In the genomic region with DNA sequence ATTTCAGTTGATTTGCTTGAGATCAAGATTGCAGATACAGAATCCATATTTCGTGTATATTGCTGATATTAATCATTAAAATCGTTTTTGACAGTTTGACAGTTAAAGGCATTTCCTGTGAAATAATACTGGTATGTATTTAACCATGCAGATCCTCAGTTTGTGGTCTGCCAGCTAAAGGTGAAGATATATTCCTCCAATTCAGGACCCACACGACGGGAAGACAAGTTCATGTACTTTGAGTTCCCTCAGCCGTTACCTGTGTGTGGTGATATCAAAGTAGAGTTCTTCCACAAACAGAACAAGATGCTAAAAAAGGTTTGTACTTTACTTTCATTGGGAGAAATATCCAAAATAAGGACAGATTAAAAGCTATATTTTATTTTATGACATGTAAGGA, we compare ENCODE assay signal across 28 cellular contexts.
DNase-seq lines count a peak whose midpoint lies in the region; ATAC-seq, FAIRE-seq and TF ChIP-seq lines count a peak whose summit lies in the region.
"Had no signal": no experiment of that assay in that cellular context is flagged by ENCODE, and none has a peak within 500 bp of the region (broad histone marks: within the 10 kb centered on the region; RNA-seq: fewer than 3 reads in every experiment).

No MANE protein-coding gene starts in this region.

- no peak for TF ChIP-seq CTCF in SK-N-SH (IDR thresholded peaks at IDR 0.05)
- TF ChIP-seq CTCF in ascending aorta (IDR thresholded peaks at IDR 0.05): no peak
- TF ChIP-seq CTCF in keratinocyte (optimal IDR thresholded peaks at IDR 0.05 in 1 of 3, IDR thresholded peaks at IDR 0.05 in 1 of 3, conservative IDR thresholded peaks at IDR 0.05 in 1 of 3; ENCODE audit: extremely low read depth in 1 of 3, insufficient read depth in 2 of 3, low read length in 3 of 3): no peak

- H3K36me3 ChIP-seq in SK-N-SH (replicated peaks in 1 of 2; ENCODE audit: control insufficient read depth in 1 of 2, insufficient read depth in 2 of 2, low read length in 1 of 2) (peaks cover 62 to 71% of the 10 kb centered on the region in 2 experiments), ascending aorta (peaks cover 8 to 20% of the 10 kb centered on the region in 2 donors), keratinocyte (ENCODE audit: control insufficient read depth in 2 of 2, extremely low read depth in 1 of 2, insufficient read depth in 2 of 2, low read length in 2 of 2) (peaks cover 0 to 5% of the 10 kb centered on the region in 2 experiments)

- no peak for ATAC-seq in SK-N-SH treated with all-trans-retinoic acid at 6 μM for 48 hours
- no peak for ATAC-seq in HG03097 (IDR thresholded peaks at IDR 0.05; ENCODE audit: low FRiP score, unreplicated experiment)

- no peaks in the 10 kb centered on the region for H3K9me1 ChIP-seq in keratinocyte (ENCODE audit: control insufficient read depth, extremely low read depth, insufficient read depth, low read length)

- dilution Hi-C loops in keratinocyte (cut with MboI; ENCODE audit: extremely low pct_ligation_motif_present, low sequenced_read_pairs): no loop called here

- DNase-seq in SK-N-SH (no peak), HTR-8/SVneo (ENCODE audit: insufficient read length, low spot score) (no peak), ascending aorta (ENCODE audit: low spot score in 2 of 2) (no peak), keratinocyte (ENCODE audit: low read depth, low spot score) (no peak), COR-L47 (lab: John Stamatoyannopoulos, UW) (no peak), AG20443 (ENCODE audit: low spot score) (no peak)
- DNase-seq: CD4-positive, alpha-beta memory T cell; DMS 273 treated with DMSO at 0.1 percent for 48 hours; DMS79 treated with DMSO at 0.1 percent for 48 hours; GOT3; HCEC 1CT; IMR-90; Karpas-422; NCI-H1105; NCI-H1436 treated with DMSO at 0.1 percent for 48 hours; NCI-H1930; NCI-H2107; NCI-H446 treated with DMSO at 0.1 percent for 48 hours; NCI-H526; NCI-H82; Right ventricle myocardium superior; RPMI8226; T-helper 1 cell had no signal

- no peak for TF ChIP-seq EP300 in SK-N-SH (IDR thresholded peaks at IDR 0.05; ENCODE audit: borderline replicate concordance in 1 of 2, low read depth in 1 of 2, low read length in 1 of 2)

- intact Hi-C loops in ascending aorta (cut with DNase I): no loop called here

- no peak overlapping the region for H3K4me2 ChIP-seq in SK-N-SH
- no peak overlapping the region for H3K4me2 ChIP-seq in keratinocyte (ENCODE audit: control insufficient read depth, extremely low read depth, insufficient read depth, low read depth, low read length)
- H3K4me2 ChIP-seq: BLaER1 treated with 17β-estradiol and CSF1 and Interleukin-3, amounts not matched to agents 10 nM and 100 nM had no signal

- H3K27ac ChIP-seq in SK-N-SH (ENCODE audit: low read depth in 2 of 2, low read length in 1 of 2) (no peak overlapping the region; a peak in 1 of 4 replicates), ascending aorta (peak overlapping the region; percentile 19 to 32), keratinocyte (ENCODE audit: control insufficient read depth, insufficient read depth, low read length) (no peak overlapping the region)
- H3K27ac ChIP-seq: 22Rv1; BLaER1 treated with 17β-estradiol and CSF1 and Interleukin-3, amounts not matched to agents 10 nM and 100 nM; SJSA1 had no signal

- H3K4me3 ChIP-seq in SK-N-SH (ENCODE audit: low read depth in 2 of 2, low read length in 1 of 2) (no peak overlapping the region), ascending aorta (no peak overlapping the region), keratinocyte (ENCODE audit: control insufficient read depth in 2 of 3, extremely low read depth in 1 of 3, insufficient read depth in 2 of 3, low read depth in 1 of 3, low read length in 3 of 3) (no peak overlapping the region)
- H3K4me3 ChIP-seq: BLaER1 treated with 17β-estradiol and CSF1 and Interleukin-3, amounts not matched to agents 10 nM and 100 nM; SJSA1 had no signal

- H3K4me1 ChIP-seq in SK-N-SH (ENCODE audit: control insufficient read depth in 1 of 2, insufficient read depth in 2 of 2, low read depth in 1 of 2, low read length in 1 of 2) (peaks cover 0 to 8% of the 10 kb centered on the region in 2 experiments; a peak in 2 of 4 replicates), ascending aorta (peaks cover 0 to 23% of the 10 kb centered on the region in 2 donors), keratinocyte (ENCODE audit: control insufficient read depth, extremely low read depth, insufficient read depth, low read length) (no peaks in the 10 kb centered on the region)
- H3K4me1 ChIP-seq: BLaER1 treated with 17β-estradiol and CSF1 and Interleukin-3, amounts not matched to agents 10 nM and 100 nM had no signal

- H3K27me3 ChIP-seq in SK-N-SH (ENCODE audit: insufficient read depth) (no peaks in the 10 kb centered on the region), ascending aorta (no peaks in the 10 kb centered on the region), keratinocyte (ENCODE audit: control insufficient read depth, extremely low read depth, insufficient read depth, low read length) (no peaks in the 10 kb centered on the region)
- H3K27me3 ChIP-seq: BLaER1 treated with 17β-estradiol and CSF1 and Interleukin-3, amounts not matched to agents 10 nM and 100 nM; SJSA1 had no signal

- H3K9ac ChIP-seq in SK-N-SH (no peak overlapping the region), keratinocyte (ENCODE audit: control insufficient read depth, extremely low read depth, insufficient read depth, low read length) (no peak overlapping the region)
- H3K9ac ChIP-seq: BLaER1 treated with 17β-estradiol and CSF1 and Interleukin-3, amounts not matched to agents 10 nM and 100 nM had no signal

- no peak overlapping the region for H2AFZ ChIP-seq in SK-N-SH (ENCODE audit: low read depth)
- H2AFZ ChIP-seq in keratinocyte (ENCODE audit: control insufficient read depth, low read length): no peak overlapping the region

- H3F3A ChIP-seq in SK-N-SH (replicated peaks; ENCODE audit: insufficient read depth): peaks cover 27% of the 10 kb centered on the region

- H3K9me2 ChIP-seq in SK-N-SH: no peaks in the 10 kb centered on the region

- FAIRE-seq in HTR-8/SVneo (lab: Jason Lieb, UNC) (peak; percentile 26), keratinocyte (lab: Jason Lieb, UNC) (peak; percentile 53)

- peaks cover 45% of the 10 kb centered on the region; the same call in 1 of the 2 replicates for H3K79me2 ChIP-seq in SK-N-SH (ENCODE audit: insufficient read depth)
- H3K79me2 ChIP-seq in keratinocyte (ENCODE audit: control insufficient read depth, insufficient read depth, low read length): no peaks in the 10 kb centered on the region

- 72% methylated on average over 5 of the region's 5 CpGs for WGBS in SK-N-SH (ENCODE audit: low lambda C conversion rate)

- POLR2A ChIA-PET in SK-N-SH (lab: Yijun Ruan, JAX): no interaction called here

- H3K9me3 ChIP-seq in SK-N-SH: no peaks in the 10 kb centered on the region
- H3K9me3 ChIP-seq in ascending aorta: no peaks in the 10 kb centered on the region
- H3K9me3 ChIP-seq in keratinocyte (ENCODE audit: control insufficient read depth, low read depth, low read length): no peaks in the 10 kb centered on the region
- H3K9me3 ChIP-seq: BLaER1 treated with 17β-estradiol and CSF1 and Interleukin-3, amounts not matched to agents 10 nM and 100 nM; SJSA1 had no signal

- H4K20me1 ChIP-seq in SK-N-SH (ENCODE audit: insufficient read depth) (peaks cover 6% of the 10 kb centered on the region; the same call in 1 of the 2 replicates), keratinocyte (ENCODE audit: control insufficient read depth, extremely low read depth, insufficient read depth, low read length) (no peaks in the 10 kb centered on the region)

- CTCF ChIA-PET in SK-N-SH (lab: Yijun Ruan, JAX): interaction anchor here (1.0 kb wide), 1 partner anchor 40 kb away, joined by 3 read pairs; no protein-coding TSS in a partner anchor

- TF ChIP-seq RAD21 in SK-N-SH (IDR thresholded peaks at IDR 0.05; ENCODE audit: low read length): no peak

TF ChIP-seq in SK-N-SH, 30 proteins besides CTCF, POLR2A, EP300 and RAD21:
- TF ChIP-seq ELF1 (IDR thresholded peaks at IDR 0.05): no peak
- TF ChIP-seq, protein P1, sequence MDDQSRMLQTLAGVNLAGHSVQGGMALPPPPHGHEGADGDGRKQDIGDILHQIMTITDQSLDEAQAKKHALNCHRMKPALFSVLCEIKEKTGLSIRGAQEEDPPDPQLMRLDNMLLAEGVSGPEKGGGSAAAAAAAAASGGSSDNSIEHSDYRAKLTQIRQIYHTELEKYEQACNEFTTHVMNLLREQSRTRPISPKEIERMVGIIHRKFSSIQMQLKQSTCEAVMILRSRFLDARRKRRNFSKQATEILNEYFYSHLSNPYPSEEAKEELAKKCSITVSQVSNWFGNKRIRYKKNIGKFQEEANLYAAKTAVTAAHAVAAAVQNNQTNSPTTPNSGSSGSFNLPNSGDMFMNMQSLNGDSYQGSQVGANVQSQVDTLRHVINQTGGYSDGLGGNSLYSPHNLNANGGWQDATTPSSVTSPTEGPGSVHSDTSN (IDR thresholded peaks at IDR 0.05): peak; percentile 34; the same call in 1 of the 2 replicates
TF ChIP-seq in SK-N-SH: peak in this region for 1.

TF ChIP-seq in SK-N-SH treated with all-trans-retinoic acid at 6 μM for 48 hours, 23 proteins besides CTCF, POLR2A, EP300 and RAD21 (continues in another document):
- TF ChIP-seq, protein P2, sequence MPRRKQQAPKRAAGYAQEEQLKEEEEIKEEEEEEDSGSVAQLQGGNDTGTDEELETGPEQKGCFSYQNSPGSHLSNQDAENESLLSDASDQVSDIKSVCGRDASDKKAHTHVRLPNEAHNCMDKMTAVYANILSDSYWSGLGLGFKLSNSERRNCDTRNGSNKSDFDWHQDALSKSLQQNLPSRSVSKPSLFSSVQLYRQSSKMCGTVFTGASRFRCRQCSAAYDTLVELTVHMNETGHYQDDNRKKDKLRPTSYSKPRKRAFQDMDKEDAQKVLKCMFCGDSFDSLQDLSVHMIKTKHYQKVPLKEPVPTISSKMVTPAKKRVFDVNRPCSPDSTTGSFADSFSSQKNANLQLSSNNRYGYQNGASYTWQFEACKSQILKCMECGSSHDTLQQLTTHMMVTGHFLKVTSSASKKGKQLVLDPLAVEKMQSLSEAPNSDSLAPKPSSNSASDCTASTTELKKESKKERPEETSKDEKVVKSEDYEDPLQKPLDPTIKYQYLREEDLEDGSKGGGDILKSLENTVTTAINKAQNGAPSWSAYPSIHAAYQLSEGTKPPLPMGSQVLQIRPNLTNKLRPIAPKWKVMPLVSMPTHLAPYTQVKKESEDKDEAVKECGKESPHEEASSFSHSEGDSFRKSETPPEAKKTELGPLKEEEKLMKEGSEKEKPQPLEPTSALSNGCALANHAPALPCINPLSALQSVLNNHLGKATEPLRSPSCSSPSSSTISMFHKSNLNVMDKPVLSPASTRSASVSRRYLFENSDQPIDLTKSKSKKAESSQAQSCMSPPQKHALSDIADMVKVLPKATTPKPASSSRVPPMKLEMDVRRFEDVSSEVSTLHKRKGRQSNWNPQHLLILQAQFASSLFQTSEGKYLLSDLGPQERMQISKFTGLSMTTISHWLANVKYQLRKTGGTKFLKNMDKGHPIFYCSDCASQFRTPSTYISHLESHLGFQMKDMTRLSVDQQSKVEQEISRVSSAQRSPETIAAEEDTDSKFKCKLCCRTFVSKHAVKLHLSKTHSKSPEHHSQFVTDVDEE (CRISPR knock-in tag; IDR thresholded peaks at IDR 0.05): no peak
- TF ChIP-seq BACH2 (CRISPR knock-in tag; IDR thresholded peaks at IDR 0.05; ENCODE audit: borderline replicate concordance) (no peak), PPARA (CRISPR knock-in tag; IDR thresholded peaks at IDR 0.05; ENCODE audit: borderline replicate concordance) (no peak), SNAI2 (CRISPR knock-in tag; IDR thresholded peaks at IDR 0.05) (no peak), CSDC2 (CRISPR knock-in tag; IDR thresholded peaks at IDR 0.05) (no peak)

Comparison
In these comparisons a context has a peak if more than half of its experiments do, and no peak if none do; other contexts are left out.
1. H3K27ac ChIP-seq: peak in ascending aorta (2 of 2); none in SK-N-SH (0 of 2) and keratinocyte (single experiment).